1 cellular context compared by ENCODE assay signal in the genomic region with DNA sequence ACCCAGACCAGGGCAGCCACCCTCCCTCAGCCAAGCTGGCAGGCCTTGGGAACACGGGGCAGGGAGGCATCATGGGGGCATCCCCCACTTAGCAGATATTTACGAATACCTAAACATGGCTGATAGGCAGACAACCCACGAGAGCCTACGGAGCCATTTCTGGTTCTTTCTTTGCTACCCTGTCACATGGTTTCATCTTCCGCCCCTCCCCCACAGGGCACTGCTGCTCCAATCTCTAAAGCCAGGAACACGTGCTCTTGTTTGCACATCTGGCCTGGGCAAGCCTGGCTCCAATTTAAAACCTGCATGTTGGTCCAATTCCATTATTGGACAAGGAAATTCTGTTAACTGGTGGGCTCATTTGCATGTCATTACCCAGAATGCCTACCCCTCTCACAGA.
TF ChIP-seq lines count a peak whose summit lies in the region.

No MANE protein-coding gene starts in this region.

TF ChIP-seq in H1, 55 proteins besides CTCF, POLR2A, EP300 and RAD21 (continued from another document):
- TF ChIP-seq SRF (IDR thresholded peaks at IDR 0.05; ENCODE audit: low read depth, low read length), result no peak
